ENCODE assay signal across 16 cellular contexts in the genomic region with DNA sequence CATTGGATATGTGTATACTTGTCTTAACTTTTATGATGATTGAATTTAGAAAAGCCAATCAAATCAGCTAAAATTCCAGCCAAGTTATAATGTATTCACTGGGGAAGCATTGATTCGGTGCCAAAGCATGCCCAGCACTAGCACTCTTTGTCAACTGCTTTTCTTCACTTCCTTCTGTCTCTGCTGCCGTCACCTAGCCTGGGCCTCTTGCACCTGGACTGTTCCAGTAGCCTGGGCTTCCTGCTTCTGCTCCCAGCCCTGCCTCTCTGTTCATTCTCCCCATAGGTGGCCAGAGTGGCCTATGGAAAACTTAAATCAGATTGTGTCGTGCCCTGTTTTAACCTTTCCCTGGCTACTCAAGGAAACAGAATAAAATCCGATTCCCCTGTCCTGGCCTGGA.
DNase-seq lines count a peak whose midpoint lies in the region; ATAC-seq and TF ChIP-seq lines count a peak whose summit lies in the region.
"Had no signal": no experiment of that assay in that cellular context is flagged by ENCODE, and none has a peak within 500 bp of the region (broad histone marks: within the 10 kb centered on the region; RNA-seq: fewer than 3 reads in every experiment).

No MANE protein-coding gene starts in this region.

- no peak overlapping the region for H3K9ac ChIP-seq in mucosa of rectum (ENCODE audit: low read depth in 1 of 2, low read length in 2 of 2)

- H3K27me3 ChIP-seq in mucosa of rectum (ENCODE audit: control insufficient read depth in 2 of 2, insufficient read depth in 2 of 2, low read length in 2 of 2), result no peaks in the 10 kb centered on the region
- no peaks in the 10 kb centered on the region for H3K27me3 ChIP-seq in tibial nerve
- H3K27me3 ChIP-seq: MG63 had no signal

- H3K4me1 ChIP-seq in mucosa of rectum (ENCODE audit: control insufficient read depth in 2 of 2, insufficient read depth in 2 of 2, low read length in 2 of 2), result peaks cover 23 to 28% of the 10 kb centered on the region in 2 donors
- H3K4me1 ChIP-seq in tibial nerve, result peaks cover 0 to 42% (median 13%) of the 10 kb centered on the region in 4 donors

- no peak for TF ChIP-seq EP300 in tibial nerve (IDR thresholded peaks at IDR 0.05)

- ATAC-seq in GM21423 (IDR thresholded peaks at IDR 0.05; ENCODE audit: unreplicated experiment), result no peak
- ATAC-seq: Panc1 had no signal

- H3K9me3 ChIP-seq in mucosa of rectum (ENCODE audit: control insufficient read depth in 2 of 2, low read length in 2 of 2) (no peaks in the 10 kb centered on the region), tibial nerve (no peaks in the 10 kb centered on the region)
- H3K9me3 ChIP-seq: MG63 had no signal

- H3K27ac ChIP-seq in C4-2B (peak overlapping the region; percentile 74), mucosa of rectum (ENCODE audit: low read depth in 2 of 2, low read length in 2 of 2) (peak overlapping the region; percentile 24 to 63), tibial nerve (no peak overlapping the region)

- no peak for TF ChIP-seq CTCF in C4-2B (conservative IDR thresholded peaks at IDR 0.05)
- no peak for TF ChIP-seq CTCF in tibial nerve (IDR thresholded peaks at IDR 0.05)

- H3K4me3 ChIP-seq in mucosa of rectum (ENCODE audit: low read length in 2 of 2) (no peak overlapping the region), tibial nerve (no peak overlapping the region)
- H3K4me3 ChIP-seq: MG63 had no signal

- H3K36me3 ChIP-seq in mucosa of rectum (ENCODE audit: control insufficient read depth in 2 of 2, insufficient read depth in 2 of 2, low read length in 2 of 2) (no peaks in the 10 kb centered on the region), tibial nerve (no peaks in the 10 kb centered on the region)

- 64 to 71% methylated on average over 4 of the region's 4 CpGs for WGBS in tibial nerve, 2 donors

- DNase-seq in NCI-H2029 (lab: John Stamatoyannopoulos, UW) (peak; percentile 48), dermis blood vessel endothelial cell (peak; percentile 30), tibial nerve (ENCODE audit: low spot score in 2 of 2) (no peak), NCI-H2227 treated with DMSO at 0.1 percent for 48 hours (lab: John Stamatoyannopoulos, UW) (no peak), NCI-H345 (lab: John Stamatoyannopoulos, UW) (no peak)
- DNase-seq: ACHN; CD4-positive, alpha-beta memory T cell; MG63; NCI-H1105; NCI-H1694 treated with DMSO at 0.1 percent for 48 hours; NCI-H69; SHP77 treated with DMSO at 0.1 percent for 48 hours had no signal

- no peak for TF ChIP-seq POLR2A in tibial nerve (IDR thresholded peaks at IDR 0.05)

Comparison
In these comparisons a context has a peak if more than half of its experiments do, and no peak if none do; other contexts are left out.
1. H3K27ac ChIP-seq: peak in C4-2B (single experiment) and mucosa of rectum (2 of 2); none in tibial nerve (0 of 4).
2. DNase-seq: peak in NCI-H2029 (single experiment) and dermis blood vessel endothelial cell (single experiment); none in tibial nerve (0 of 2), NCI-H2227 treated with DMSO at 0.1 percent for 48 hours (single experiment) and NCI-H345 (single experiment).